12 cellular contexts compared by ENCODE assay signal in genomic region chr14:21158175-21158574, GRCh38. TPM values are rescaled to one million over a fixed set of nuclear protein-coding genes. Genes with fewer than 3 reads are reported as not detected.
DNase-seq lines count a peak whose midpoint lies in the region; ATAC-seq, FAIRE-seq and TF ChIP-seq lines count a peak whose summit lies in the region.
"Not testable (repeated sequence)": the region's sequence is repeated elsewhere in the genome, so short reads cannot be mapped to it uniquely, and the experiment has no call there.
"Had no signal": no experiment of that assay in that cellular context is flagged by ENCODE, and none has a peak within 500 bp of the region (broad histone marks: within the 10 kb centered on the region; RNA-seq: fewer than 3 reads in every experiment).

No MANE protein-coding gene starts in this region.

- DNase-seq in Caki2 (ENCODE audit: low read depth) (peak; percentile 65), HCEC 1CT (peak; percentile 4), M059J (ENCODE audit: low read depth) (peak; percentile 35), astrocyte (ENCODE audit: low read depth) (peak; percentile 15), cardiac fibroblast (ENCODE audit: low read depth in 2 of 2) (peak; percentile 6 to 49), kidney glomerular epithelial cell (lab: John Stamatoyannopoulos, UW) (peak; percentile 19), smooth muscle cell of the brain vasculature (ENCODE audit: low read depth, low spot score) (peak; percentile 6)
- DNase-seq in Right ventricle myocardium inferior (ENCODE audit: missing footprints) = not testable (repeated sequence)

- not testable (repeated sequence) for H3K27ac ChIP-seq in astrocyte (ENCODE audit: low read depth, low read length)

- H4K20me1 ChIP-seq in astrocyte (ENCODE audit: insufficient read depth, low read length) = not testable (repeated sequence)

- not testable (repeated sequence) for H3K9me3 ChIP-seq in astrocyte (ENCODE audit: insufficient read depth, low read depth, low read length)

- H2AFZ ChIP-seq in astrocyte (ENCODE audit: low read depth, low read length) = not testable (repeated sequence)

- H3K9me3 Mint-ChIP-seq in astrocyte (ENCODE audit: unreplicated experiment) = not testable (repeated sequence)

- peaks cover 30% of the 10 kb centered on the region for H3K27me3 Mint-ChIP-seq in astrocyte (ENCODE audit: low read depth, unreplicated experiment)

- not testable (repeated sequence) for H3K4me2 ChIP-seq in astrocyte (ENCODE audit: low read length)

- not testable (repeated sequence) for H3K27ac Mint-ChIP-seq in astrocyte (ENCODE audit: unreplicated experiment)

- in situ Hi-C loops in Caki2 (cut with HindIII; ENCODE audit: low pct_unique_long_range_greater_than_20kb, low sequenced_read_pairs) = not testable (repeated sequence)

- intact Hi-C loops in Right ventricle myocardium inferior (cut with DNase I) = not testable (repeated sequence)

- H3K4me1 Mint-ChIP-seq in astrocyte (ENCODE audit: low read depth, unreplicated experiment) = not testable (repeated sequence)

- H3K4me1 ChIP-seq in astrocyte (ENCODE audit: insufficient read depth, low read length) = not testable (repeated sequence)

- not testable (repeated sequence) for TF ChIP-seq CTCF in astrocyte (IDR thresholded peaks at IDR 0.05; ENCODE audit: insufficient read depth, low read depth, low read length); cardiac fibroblast (IDR thresholded peaks at IDR 0.05; ENCODE audit: low read depth, low read length)

- not testable (repeated sequence) for H3K79me2 ChIP-seq in astrocyte (ENCODE audit: insufficient read depth, low read length)

- peaks cover 19% of the 10 kb centered on the region for H3K27me3 ChIP-seq in astrocyte (ENCODE audit: insufficient read depth, low read length)

- H3K4me3 Mint-ChIP-seq in astrocyte (ENCODE audit: unreplicated experiment) = not testable (repeated sequence)

- H3K36me3 ChIP-seq in astrocyte (ENCODE audit: insufficient read depth, low read length) = not testable (repeated sequence)

- H3K9ac ChIP-seq in astrocyte (ENCODE audit: low read length) = not testable (repeated sequence)

- peak; percentile 28 for ATAC-seq in Right ventricle myocardium inferior

- not testable (repeated sequence) for H3K4me3 ChIP-seq in astrocyte (ENCODE audit: insufficient read depth, low read depth, low read length); cardiac fibroblast (replicated peaks in 1 of 2; ENCODE audit: low read depth in 2 of 2, low read length in 2 of 2)

- H3K36me3 Mint-ChIP-seq in astrocyte (ENCODE audit: low read depth, unreplicated experiment) = not testable (repeated sequence)

- not testable (repeated sequence) for FAIRE-seq in astrocyte (lab: Jason Lieb, UNC)

RNA-seq across cellular contexts. Expression of gene OR5AU1, which starts 2.3 kb away (rescaled TPM):
- total RNA-seq in Caki2 (2014; rRNA removed; shearing (Covaris generic); ENCODE audit: low replicate concordance) = not detected in 2 replicates
- not detected in 2 replicates for total RNA-seq in M059J (2014; rRNA removed; shearing (Covaris generic))
- total RNA-seq in astrocyte (not detected in 2 replicates), Right ventricle myocardium inferior (not detected)
- total RNA-seq: A673; CD8-positive, alpha-beta T cell; GM12878 had no signal

RNA-seq across cellular contexts. Expression of gene TMEM253, which starts 57.3 kb away (rescaled TPM):
- 0.20 TPM in 1 of 2 replicates, not detected in the other for total RNA-seq in Caki2 (2014; rRNA removed; shearing (Covaris generic); ENCODE audit: low replicate concordance)
- total RNA-seq in M059J (2014; rRNA removed; shearing (Covaris generic)) = not detected in 2 replicates
- total RNA-seq in astrocyte = 1.4 and 2.2 TPM in 2 replicates
- 0.41 TPM for total RNA-seq in Right ventricle myocardium inferior
- total RNA-seq: CD8-positive, alpha-beta T cell; G401; GM12878 had no signal

RNA-seq across cellular contexts. Expression of gene ZNF219, which starts 59.7 kb away (rescaled TPM):
- 26.5 and 31.5 TPM in 2 replicates for total RNA-seq in Caki2 (2014; rRNA removed; shearing (Covaris generic); ENCODE audit: low replicate concordance)
- total RNA-seq in M059J (2014; rRNA removed; shearing (Covaris generic)) = 5.3 and 12.1 TPM in 2 replicates
- total RNA-seq in astrocyte = 24.2 and 31.9 TPM in 2 replicates
- total RNA-seq in Right ventricle myocardium inferior = 49.4 TPM
